In genomic region chr13:95641291-95641811, GRCh38 we compare ENCODE assay signal across 10 cellular contexts. TPM values are rescaled to one million over a fixed set of nuclear protein-coding genes. Genes with fewer than 3 reads are reported as not detected.
DNase-seq lines count a peak whose midpoint lies in the region; ATAC-seq, FAIRE-seq and TF ChIP-seq lines count a peak whose summit lies in the region.
"Had no signal": no experiment of that assay in that cellular context is flagged by ENCODE, and none has a peak within 500 bp of the region (broad histone marks: within the 10 kb centered on the region; RNA-seq: fewer than 3 reads in every experiment).

No MANE protein-coding gene starts in this region.

- peak; percentile 91 for DNase-seq in DMS79 treated with DMSO at 0.1 percent for 48 hours (lab: John Stamatoyannopoulos, UW)
- peak; percentile 70 for DNase-seq in amniotic epithelial cell (ENCODE audit: low read depth)
- DNase-seq in hepatocyte (ENCODE audit: low spot score) = peak; percentile 10
- peak; percentile 71 for DNase-seq in retina
- no peak for DNase-seq in RCC 7860 (ENCODE audit: low spot score)
- no peak for DNase-seq in T-helper 2 cell treated with Interferon-gamma antibody and Interleukin-4, amounts not matched to agents 5 μg/mL and 100 μg/mL, for 36 hours (ENCODE audit: low spot score)
- DNase-seq in DMS153 treated with DMSO at 0.1 percent for 48 hours (lab: John Stamatoyannopoulos, UW; ENCODE audit: unreplicated experiment) = no peak
- DNase-seq in T-cell = no peak

- peaks cover 45% of the 10 kb centered on the region for H3K27me3 Mint-ChIP-seq in T-helper 2 cell treated with Interferon-gamma antibody and Interleukin-4, amounts not matched to agents 5 μg/mL and 100 μg/mL, for 36 hours (ENCODE audit: low read depth)
- peaks cover 38 to 39% of the 10 kb centered on the region in 2 donors for H3K27me3 Mint-ChIP-seq in T-cell

- H3K4me1 Mint-ChIP-seq in T-helper 2 cell treated with Interferon-gamma antibody and Interleukin-4, amounts not matched to agents 5 μg/mL and 100 μg/mL, for 36 hours (ENCODE audit: low read depth) = peaks cover 11% of the 10 kb centered on the region
- peaks cover 15 to 26% (median 25%) of the 10 kb centered on the region in 3 donors for H3K4me1 Mint-ChIP-seq in T-cell

- no peaks in the 10 kb centered on the region for H3K36me3 ChIP-seq in hepatocyte (replicated peaks; ENCODE audit: insufficient read depth, low read depth)
- H3K36me3 ChIP-seq: adrenal gland had no signal

- peaks cover 9% of the 10 kb centered on the region for H3K4me1 ChIP-seq in hepatocyte (ENCODE audit: insufficient read depth)

- no peak for FAIRE-seq in RCC 7860 (lab: Jason Lieb, UNC)

- no peaks in the 10 kb centered on the region for H3K9me3 ChIP-seq in hepatocyte (ENCODE audit: low read depth)
- H3K9me3 ChIP-seq: adrenal gland had no signal

- no peaks in the 10 kb centered on the region for H3K9me2 ChIP-seq in hepatocyte (replicated peaks; ENCODE audit: insufficient read depth)

- no peaks in the 10 kb centered on the region for H4K20me1 ChIP-seq in hepatocyte (ENCODE audit: insufficient read depth, poor library complexity, severe bottlenecking)

- peak overlapping the region; percentile 21 for H3K4me3 ChIP-seq in hepatocyte

- H3K27ac Mint-ChIP-seq in T-helper 2 cell treated with Interferon-gamma antibody and Interleukin-4, amounts not matched to agents 5 μg/mL and 100 μg/mL, for 36 hours = no peak overlapping the region
- H3K27ac Mint-ChIP-seq in T-cell = no peak overlapping the region
- H3K27ac Mint-ChIP-seq: T-helper 1 cell treated with Interleukin-12 subunit alpha and Interleukin-12 subunit beta and Interleukin-4 antibody, amounts not matched to agents 30 μg/mL and 1 μg/mL, for 36 hours had no signal

- H3K27me3 ChIP-seq in hepatocyte = peaks cover 19% of the 10 kb centered on the region
- H3K27me3 ChIP-seq: adrenal gland had no signal

- peak overlapping the region; percentile 55 for H2AFZ ChIP-seq in hepatocyte

- 44% methylated on average over 30 of the region's 40 CpGs for WGBS in hepatocyte (ENCODE audit: low lambda C conversion rate, missing lambda C conversion rate)

- no peaks in the 10 kb centered on the region for H3K9me3 Mint-ChIP-seq in T-helper 2 cell treated with Interferon-gamma antibody and Interleukin-4, amounts not matched to agents 5 μg/mL and 100 μg/mL, for 36 hours
- H3K9me3 Mint-ChIP-seq in T-cell = no peaks in the 10 kb centered on the region
- H3K9me3 Mint-ChIP-seq: T-helper 1 cell treated with Interleukin-12 subunit alpha and Interleukin-12 subunit beta and Interleukin-4 antibody, amounts not matched to agents 30 μg/mL and 1 μg/mL, for 36 hours had no signal

- POLR2A ChIA-PET in T-cell (lab: Charles Lee) = no interaction called here

- CTCF ChIA-PET in T-cell (lab: Charles Lee) = no interaction called here

- H3K36me3 Mint-ChIP-seq in T-helper 2 cell treated with Interferon-gamma antibody and Interleukin-4, amounts not matched to agents 5 μg/mL and 100 μg/mL, for 36 hours (ENCODE audit: low read depth) = no peaks in the 10 kb centered on the region
- H3K36me3 Mint-ChIP-seq in T-cell = no peaks in the 10 kb centered on the region

- H3K4me3 Mint-ChIP-seq in T-helper 2 cell treated with Interferon-gamma antibody and Interleukin-4, amounts not matched to agents 5 μg/mL and 100 μg/mL, for 36 hours = no peak overlapping the region
- H3K4me3 Mint-ChIP-seq in T-cell = peak overlapping the region in 1 of 3 donors; percentile 23
- H3K4me3 Mint-ChIP-seq: T-helper 1 cell treated with Interleukin-12 subunit alpha and Interleukin-12 subunit beta and Interleukin-4 antibody, amounts not matched to agents 30 μg/mL and 1 μg/mL, for 36 hours had no signal

- H3K4me2 ChIP-seq in hepatocyte = peak overlapping the region; percentile 94

- ATAC-seq in T-cell (replicated peaks in 1 of 4) = no peak

- H3K79me2 ChIP-seq in hepatocyte = peaks cover 3% of the 10 kb centered on the region

- no peak for TF ChIP-seq CTCF in hepatocyte (IDR thresholded peaks at IDR 0.05; ENCODE audit: poor library complexity)

- H3K27ac ChIP-seq in hepatocyte = no peak overlapping the region
- H3K27ac ChIP-seq: adrenal gland had no signal

RNA-seq across cellular contexts. Expression of gene DZIP1, which starts 3.2 kb away (rescaled TPM):
- total RNA-seq in hepatocyte = 17.2 and 23.2 TPM in 2 replicates
- polyA plus RNA-seq in hepatocyte = 4.2 and 7.2 TPM in 2 replicates
- total RNA-seq in T-cell = under 1 TPM in 3 of 5 donors, not detected in 2; 0.10 to 0.19 (median 0.12) TPM

RNA-seq across cellular contexts. Expression of gene DNAJC3, which starts 35.6 kb away (rescaled TPM):
- total RNA-seq in hepatocyte = 80.7 and 91.4 TPM in 2 replicates
- polyA plus RNA-seq in hepatocyte = 27.1 and 30.2 TPM in 2 replicates
- 10 to 100 TPM; 16.6 to 21.3 (median 19.8) TPM for total RNA-seq in T-cell

Comparison
In these comparisons a context has a peak if more than half of its experiments do, and no peak if none do; other contexts are left out.
1. DNase-seq: peak in DMS79 treated with DMSO at 0.1 percent for 48 hours (single experiment), amniotic epithelial cell (single experiment), hepatocyte (single experiment) and retina (single experiment); none in RCC 7860 (single experiment), T-helper 2 cell treated with Interferon-gamma antibody and Interleukin-4, amounts not matched to agents 5 μg/mL and 100 μg/mL, for 36 hours (single experiment), DMS153 treated with DMSO at 0.1 percent for 48 hours (single experiment) and T-cell (0 of 34).
2. RNA of gene DZIP1, which starts 3.2 kb away (total RNA-seq): 17.2 to 23.2 TPM in hepatocyte; 0.10 to 0.19 TPM in T-cell; every median in the first group is over 10 times any median in the second.